In the genomic region with DNA sequence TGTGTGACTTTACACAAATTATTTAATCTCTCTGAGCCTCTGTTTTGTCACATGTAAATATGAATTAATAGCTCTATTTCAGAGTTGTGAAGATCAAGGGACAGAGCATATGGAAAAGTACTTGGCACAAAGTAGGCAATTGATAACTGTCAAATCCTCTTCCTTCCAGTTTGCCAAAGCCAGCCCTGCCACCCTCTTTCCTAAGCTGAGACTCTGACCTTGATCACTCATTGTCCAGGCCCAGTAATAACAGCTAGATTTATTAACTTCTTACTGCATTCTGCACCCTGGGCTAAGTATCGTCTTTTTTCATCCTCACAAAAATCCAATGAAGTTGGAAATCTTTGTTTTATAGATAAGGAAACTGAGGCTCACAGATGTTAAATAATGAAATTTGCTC, we compare ENCODE assay signal across 8 cellular contexts.
"Had no signal": no experiment of that assay in that cellular context is flagged by ENCODE, and none has a peak within 500 bp of the region (broad histone marks: within the 10 kb centered on the region; RNA-seq: fewer than 3 reads in every experiment).

No MANE protein-coding gene starts in this region.

- H3K4me2 ChIP-seq: GM23338 had no signal

- DNase-seq: H9, HCEC 1CT, IMR-90 had no signal

- H2AFZ ChIP-seq: GM23338 had no signal

- FAIRE-seq: H1, H54, HTR-8/SVneo, K562 had no signal

- ATAC-seq: GM23338, K562 had no signal

- H3K4me3 ChIP-seq: GM23338, K562 had no signal
